10 cellular contexts compared by ENCODE assay signal in the genomic region with DNA sequence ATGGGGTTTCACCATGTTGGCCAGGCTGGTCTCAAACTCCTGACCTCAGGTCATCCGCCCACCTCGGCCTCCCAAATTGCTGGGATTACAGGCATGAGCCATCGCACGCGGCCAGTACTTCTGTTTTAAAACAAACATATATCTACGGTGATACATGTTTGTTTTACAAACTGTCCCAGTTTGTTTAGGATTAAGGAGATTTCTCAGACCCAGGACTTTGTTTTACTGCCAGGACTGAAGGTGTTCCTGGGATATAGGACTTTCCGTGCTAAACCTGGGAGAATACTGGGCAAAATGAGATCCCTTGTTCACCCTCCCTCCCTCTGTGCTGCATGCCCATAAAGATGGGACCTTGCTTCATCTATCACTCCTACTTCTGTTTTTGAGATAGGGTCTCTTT. TPM values are rescaled to one million over a fixed set of nuclear protein-coding genes. Genes with fewer than 3 reads are reported as not detected.
"Had no signal": no experiment of that assay in that cellular context is flagged by ENCODE, and none has a peak within 500 bp of the region (broad histone marks: within the 10 kb centered on the region; RNA-seq: fewer than 3 reads in every experiment).

No MANE protein-coding gene starts in this region.

- FAIRE-seq: H1, H54, K562 had no signal

- H3K4me3 Mint-ChIP-seq: GM23338, H9 had no signal

- H2AFZ ChIP-seq: GM23338 had no signal

- H3K4me1 Mint-ChIP-seq: GM23338, H9 had no signal

- ATAC-seq: GM23338, K562 had no signal

- H3K4me2 ChIP-seq: GM23338 had no signal

- H3K27ac ChIP-seq: HL-60 had no signal

- DNase-seq: H9, HCEC 1CT, IMR-90, KG1 had no signal

- H3K27ac Mint-ChIP-seq: GM23338, H9 had no signal

- H3K4me3 ChIP-seq: GM23338, K562 had no signal

RNA-seq across cellular contexts. Expression of a gene that starts 8.8 kb away (rescaled TPM):
- total RNA-seq: GM23338, H1, H9, HT1080, IMR-90, K562 had no signal
- polyA plus RNA-seq: GM23338, H1, IMR-90, K562 had no signal

RNA-seq across cellular contexts. Expression of a gene that starts 24.3 kb away (rescaled TPM):
- total RNA-seq: GM23338, H1, H9, HT1080, IMR-90, K562 had no signal
- polyA plus RNA-seq: GM23338, H1, IMR-90, K562 had no signal

RNA-seq across cellular contexts. Expression of a gene that starts 30.1 kb away (rescaled TPM):
- total RNA-seq: GM23338, H1, H9, HT1080, IMR-90 had no signal
- polyA plus RNA-seq: GM23338, H1, IMR-90 had no signal
